In genomic region chr22:37817705-37818311, GRCh38 we compare ENCODE assay signal across 8 cellular contexts. TPM values are rescaled to one million over a fixed set of nuclear protein-coding genes. Genes with fewer than 3 reads are reported as not detected.
A peak's percentile ranks its signal among the peaks of the same experiment; 100 is the strongest.
DNase-seq lines count a peak whose midpoint lies in the region; ATAC-seq and TF ChIP-seq lines count a peak whose summit lies in the region.

No MANE protein-coding gene starts in this region.

- in situ Hi-C loops in HAP-1 (cut with MboI; ENCODE audit: low sequenced_read_pairs), result loop anchor here (10.0 kb wide), 1 partner anchor 137 kb away; the partner anchor contains the start of genes C22orf23 and POLR2F

- no peaks in the 10 kb centered on the region for H3K9me3 ChIP-seq in HAP-1

- H3K4me3 ChIP-seq in HAP-1, result peak overlapping the region; percentile 9; the same call in 1 of the 2 replicates

- H3K4me1 ChIP-seq in HAP-1, result peaks cover 4% of the 10 kb centered on the region; the same call in 1 of the 2 replicates

- peak; percentile 94 for TF ChIP-seq CTCF in chondrocyte (IDR thresholded peaks at IDR 0.05)

- POLR2A ChIA-PET in activated CD4-positive, alpha-beta T cell treated with anti-CD3 and anti-CD28 coated beads for 36 hours (lab: Charles Lee), result interaction anchor here (0.5 to 1.2 kb wide), 3 partner anchors 26 to 218 kb away, joined by 3 to 9 read pairs (median 8); partner anchors contain the start of gene ANKRD54

- CTCF ChIA-PET in activated CD4-positive, alpha-beta T cell treated with anti-CD3 and anti-CD28 coated beads for 36 hours (lab: Charles Lee), result interaction anchor here (0.7 to 4.5 kb wide), 18 partner anchors 10 to 148 kb away, joined by 3 to 51 read pairs (median 6); partner anchors contain the start of genes ANKRD54, C22orf23, EIF3L and GCAT

- H3K27me3 Mint-ChIP-seq in activated CD4-positive, alpha-beta T cell treated with anti-CD3 and anti-CD28 coated beads for 36 hours, result peaks cover 16% of the 10 kb centered on the region
- peaks cover 4% of the 10 kb centered on the region for H3K27me3 Mint-ChIP-seq in chondrocyte (ENCODE audit: low read depth)

- DNase-seq in Ammon's horn (ENCODE audit: low spot score) (peak; percentile 88), HAP-1 (ENCODE audit: low spot score in 2 of 2) (peak; percentile 76 to 92), NCI-H345 (lab: John Stamatoyannopoulos, UW) (peak; percentile 54), chondrocyte (ENCODE audit: low spot score) (peak; percentile 84), left lobe of liver (ENCODE audit: low spot score) (peak; percentile 85)
- DNase-seq in activated CD4-positive, alpha-beta T cell treated with anti-CD3 and anti-CD28 coated beads for 36 hours, result peak; percentile 89
- peak; percentile 67 to 84 (median 79) for DNase-seq in stimulated activated CD4-positive, alpha-beta T cell treated with anti-CD3 and anti-CD28 coated beads, Interleukin-1b, Interleukin-23, amount 100 ng/mL, for 24 hours (ENCODE audit: low read depth in 4 of 4, low spot score in 1 of 4)

- no peaks in the 10 kb centered on the region for H3K9me3 Mint-ChIP-seq in activated CD4-positive, alpha-beta T cell treated with anti-CD3 and anti-CD28 coated beads for 36 hours (ENCODE audit: low read depth)
- no peaks in the 10 kb centered on the region for H3K9me3 Mint-ChIP-seq in chondrocyte (ENCODE audit: low read depth)

- peaks cover 3% of the 10 kb centered on the region for H3K36me3 Mint-ChIP-seq in activated CD4-positive, alpha-beta T cell treated with anti-CD3 and anti-CD28 coated beads for 36 hours (ENCODE audit: low read depth)
- H3K36me3 Mint-ChIP-seq in chondrocyte (ENCODE audit: low read depth), result peaks cover 11% of the 10 kb centered on the region

- H3K27ac Mint-ChIP-seq in activated CD4-positive, alpha-beta T cell treated with anti-CD3 and anti-CD28 coated beads for 36 hours, result no peak overlapping the region
- H3K27ac Mint-ChIP-seq in chondrocyte (ENCODE audit: unreplicated experiment), result peak overlapping the region; percentile 57

- peak; percentile 86 for ATAC-seq in activated CD4-positive, alpha-beta T cell treated with anti-CD3 and anti-CD28 coated beads for 36 hours
- ATAC-seq in left lobe of liver (peak; percentile 80), HG02763 (IDR thresholded peaks at IDR 0.05; ENCODE audit: unreplicated experiment) (no peak)

- intact Hi-C loops in activated CD4-positive, alpha-beta T cell treated with anti-CD3 and anti-CD28 coated beads for 36 hours (cut with DNase I, micrococcal nuclease), result loop anchor here (1.0 kb wide), 5 partner anchors 26 to 147 kb away; partner anchors contain the start of genes ANKRD54 (in 1 of the 2) and MICALL1 (in 1 of the 2)

- no peak overlapping the region for H3K4me3 Mint-ChIP-seq in activated CD4-positive, alpha-beta T cell treated with anti-CD3 and anti-CD28 coated beads for 36 hours
- peak overlapping the region; percentile 55 for H3K4me3 Mint-ChIP-seq in chondrocyte (ENCODE audit: unreplicated experiment)

- H3K27me3 ChIP-seq in HAP-1 (ENCODE audit: low read depth), result no peaks in the 10 kb centered on the region

- peaks cover 8% of the 10 kb centered on the region for H3K4me1 Mint-ChIP-seq in activated CD4-positive, alpha-beta T cell treated with anti-CD3 and anti-CD28 coated beads for 36 hours
- peaks cover 12% of the 10 kb centered on the region for H3K4me1 Mint-ChIP-seq in chondrocyte (ENCODE audit: low read depth)

- peaks cover 20% of the 10 kb centered on the region for H3K36me3 ChIP-seq in HAP-1 (replicated peaks)

RNA-seq across cellular contexts. Expression of gene GALR3, which starts 5.4 kb away (rescaled TPM):
- under 1 TPM in 1 of 2 experiments, not detected in 1; 0.21 TPM for total RNA-seq in activated CD4-positive, alpha-beta T cell treated with anti-CD3 and anti-CD28 coated beads for 36 hours
- total RNA-seq in chondrocyte, result 0.37 to 0.41 TPM in 2 of 3 replicates, not detected in the other
- 0.65 TPM for total RNA-seq in left lobe of liver

RNA-seq across cellular contexts. Expression of gene GCAT, which starts 10.1 kb away (rescaled TPM):
- 10 to 100 TPM; 21.3 to 22.4 TPM for total RNA-seq in activated CD4-positive, alpha-beta T cell treated with anti-CD3 and anti-CD28 coated beads for 36 hours
- total RNA-seq in chondrocyte (23.1 to 24.8 TPM (median 23.6 TPM) in 3 replicates), left lobe of liver (49.6 TPM)

RNA-seq across cellular contexts. Expression of gene ANKRD54, which starts 26.3 kb away (rescaled TPM):
- total RNA-seq in activated CD4-positive, alpha-beta T cell treated with anti-CD3 and anti-CD28 coated beads for 36 hours, result 10 to 100 TPM; 18.6 to 20.1 TPM
- 17.6 to 17.8 TPM (median 17.7 TPM) in 3 replicates for total RNA-seq in chondrocyte
- 9.7 TPM for total RNA-seq in left lobe of liver

RNA-seq across cellular contexts. Expression of gene EIF3L, which starts 31.4 kb away (rescaled TPM):
- 100 to 1,000 TPM; 632 to 670 TPM for total RNA-seq in activated CD4-positive, alpha-beta T cell treated with anti-CD3 and anti-CD28 coated beads for 36 hours
- total RNA-seq in chondrocyte, result 312 to 325 TPM (median 323 TPM) in 3 replicates
- total RNA-seq in left lobe of liver, result 136 TPM
